5 cellular contexts compared by ENCODE assay signal in the genomic region with DNA sequence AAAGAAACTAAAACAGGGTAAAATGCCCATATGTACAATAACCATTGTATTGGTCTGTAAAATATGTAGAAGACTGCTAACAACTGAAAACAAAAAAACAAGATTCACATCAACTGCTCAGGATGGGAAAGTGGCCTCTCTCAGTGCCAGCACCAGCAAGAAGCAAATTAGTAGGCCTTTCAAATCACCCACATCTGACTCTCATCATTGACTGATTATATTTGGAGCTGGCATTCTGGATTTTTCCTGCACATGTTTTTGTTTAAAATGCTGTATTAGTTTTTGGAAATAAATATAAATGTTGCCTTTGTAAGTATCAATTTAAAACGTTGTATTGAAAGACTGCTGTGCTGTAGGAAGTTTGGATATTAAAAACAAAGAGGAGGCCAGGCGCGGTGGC.
DNase-seq lines count a peak whose midpoint lies in the region; ATAC-seq and TF ChIP-seq lines count a peak whose summit lies in the region.
"Not testable (repeated sequence)": the region's sequence is repeated elsewhere in the genome, so short reads cannot be mapped to it uniquely, and the experiment has no call there.

No MANE protein-coding gene starts in this region.

- H3K4me3 Mint-ChIP-seq in GM23338, nephron progenitor cell: not testable (repeated sequence)

- not testable (repeated sequence) for H3K79me2 ChIP-seq in GM23338 (replicated peaks; ENCODE audit: insufficient read depth)

- not testable (repeated sequence) for H3K9ac ChIP-seq in adipocyte (ENCODE audit: low read length)

- H2AFZ ChIP-seq in GM23338, result not testable (repeated sequence)

- H3K4me1 ChIP-seq in GM23338 (ENCODE audit: insufficient read depth); adipocyte (ENCODE audit: control insufficient read depth, insufficient read depth, low read length): not testable (repeated sequence)

- not testable (repeated sequence) for TF ChIP-seq CTCF in GM23338 (conservative IDR thresholded peaks at IDR 0.05; ENCODE audit: low read depth in 2 of 2); nephron progenitor cell (IDR thresholded peaks at IDR 0.05)

- H3K9me3 Mint-ChIP-seq in GM23338, result not testable (repeated sequence)
- H3K9me3 Mint-ChIP-seq in nephron progenitor cell, result peaks cover 12% of the 10 kb centered on the region

- H3K27ac Mint-ChIP-seq in GM23338, result peak overlapping the region; percentile 51; the same call in 1 of the 2 replicates
- H3K27ac Mint-ChIP-seq in nephron progenitor cell, result peak overlapping the region; percentile 80

- ATAC-seq in GM23338, result not testable (repeated sequence)
- peak; percentile 79 for ATAC-seq in SK-N-SH treated with all-trans-retinoic acid at 6 μM for 48 hours

- not testable (repeated sequence) for H3K4me3 ChIP-seq in GM23338; adipocyte (ENCODE audit: low read length)

- not testable (repeated sequence) for H4K20me1 ChIP-seq in GM23338 (replicated peaks; ENCODE audit: insufficient read depth)

- H3K36me3 Mint-ChIP-seq in GM23338 (ENCODE audit: low read depth) (peaks cover 12% of the 10 kb centered on the region), nephron progenitor cell (ENCODE audit: low read depth) (peaks cover 20% of the 10 kb centered on the region)

- not testable (repeated sequence) for H3K4me1 Mint-ChIP-seq in GM23338
- peaks cover 17% of the 10 kb centered on the region for H3K4me1 Mint-ChIP-seq in nephron progenitor cell

- H3K27me3 ChIP-seq in GM23338 (ENCODE audit: insufficient read depth); adipocyte (replicated peaks; ENCODE audit: control insufficient read depth, insufficient read depth, low read length): not testable (repeated sequence)

- not testable (repeated sequence) for H3F3A ChIP-seq in GM23338 (replicated peaks; ENCODE audit: low read depth)

- H3K4me2 ChIP-seq in GM23338, result not testable (repeated sequence)

- not testable (repeated sequence) for H3K27me3 Mint-ChIP-seq in GM23338 (ENCODE audit: insufficient read depth, low read depth, poor library complexity); nephron progenitor cell (ENCODE audit: low read depth, poor library complexity)

- H3K9me3 ChIP-seq in adipocyte (ENCODE audit: control insufficient read depth, low read length), result not testable (repeated sequence)

- H3K9me2 ChIP-seq in GM23338 (ENCODE audit: insufficient read depth), result not testable (repeated sequence)

- not testable (repeated sequence) for H3K36me3 ChIP-seq in GM23338 (ENCODE audit: insufficient read depth); adipocyte (ENCODE audit: control insufficient read depth, insufficient read depth, low read length, severe bottlenecking)

- not testable (repeated sequence) for H3K27ac ChIP-seq in GM23338 (ENCODE audit: low read depth)

- DNase-seq in GM23338 (ENCODE audit: low spot score); nephron progenitor cell: not testable (repeated sequence)
- DNase-seq in adipocyte (ENCODE audit: low read depth), result peak; percentile 10
- peak; percentile 42 for DNase-seq in fibroblast of gingiva (ENCODE audit: low read depth)

TF ChIP-seq in SK-N-SH treated with all-trans-retinoic acid at 6 μM for 48 hours, 23 proteins besides CTCF, POLR2A, EP300 and RAD21:
- TF ChIP-seq TCF4 (CRISPR knock-in tag; IDR thresholded peaks at IDR 0.05; ENCODE audit: borderline replicate concordance), result peak; percentile 33; the same call in 1 of the 2 replicates
